1 cellular context compared by ENCODE assay signal in the genomic region with DNA sequence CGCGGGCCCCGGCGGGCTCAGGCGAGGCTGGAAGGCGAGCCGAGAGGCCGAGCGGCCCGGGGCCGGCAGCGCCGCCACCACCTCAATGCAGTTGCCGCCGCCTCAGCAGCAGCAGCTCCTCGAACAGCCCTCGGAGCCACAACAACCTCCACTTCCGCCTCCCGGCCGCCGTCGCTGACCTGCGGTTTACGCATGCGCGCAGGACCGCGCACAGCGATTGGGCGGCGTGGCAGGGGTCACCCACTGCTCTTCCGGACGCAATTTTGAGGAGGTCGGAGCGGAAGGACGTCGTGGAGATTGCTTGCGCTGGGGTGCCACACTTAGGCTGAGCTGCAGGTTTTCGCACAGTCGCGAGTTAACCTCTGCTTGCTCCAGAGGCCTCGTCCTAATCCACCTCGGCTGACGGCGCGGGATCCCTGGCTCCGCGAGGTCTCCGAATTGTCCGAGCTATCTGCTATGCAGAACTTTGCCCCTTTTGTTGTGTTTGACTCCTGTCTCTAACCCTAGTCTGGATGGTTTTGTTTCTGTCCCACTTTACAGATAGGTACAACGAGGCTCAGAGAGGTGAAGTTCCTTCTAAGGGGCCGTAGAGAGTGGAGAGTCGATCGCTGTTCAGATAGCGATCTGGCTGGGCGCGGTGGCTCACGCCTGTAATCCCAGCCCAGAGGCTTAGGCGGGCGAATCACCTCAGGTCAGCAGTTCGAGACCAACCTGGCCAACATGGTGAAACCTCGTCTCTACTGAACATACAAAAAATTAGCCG.
A peak's percentile ranks its signal among the peaks of the same experiment; 100 is the strongest.
TF ChIP-seq lines count a peak whose summit lies in the region.

A gene (plus strand): TSS at position 243 of the 763 bp plus-strand sequence. CDS start 6,657 bp downstream, outside the sequence.
A gene with protein sequence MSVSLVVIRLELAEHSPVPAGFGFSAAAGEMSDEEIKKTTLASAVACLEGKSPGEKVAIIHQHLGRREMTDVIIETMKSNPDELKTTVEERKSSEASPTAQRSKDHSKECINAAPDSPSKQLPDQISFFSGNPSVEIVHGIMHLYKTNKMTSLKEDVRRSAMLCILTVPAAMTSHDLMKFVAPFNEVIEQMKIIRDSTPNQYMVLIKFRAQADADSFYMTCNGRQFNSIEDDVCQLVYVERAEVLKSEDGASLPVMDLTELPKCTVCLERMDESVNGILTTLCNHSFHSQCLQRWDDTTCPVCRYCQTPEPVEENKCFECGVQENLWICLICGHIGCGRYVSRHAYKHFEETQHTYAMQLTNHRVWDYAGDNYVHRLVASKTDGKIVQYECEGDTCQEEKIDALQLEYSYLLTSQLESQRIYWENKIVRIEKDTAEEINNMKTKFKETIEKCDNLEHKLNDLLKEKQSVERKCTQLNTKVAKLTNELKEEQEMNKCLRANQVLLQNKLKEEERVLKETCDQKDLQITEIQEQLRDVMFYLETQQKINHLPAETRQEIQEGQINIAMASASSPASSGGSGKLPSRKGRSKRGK (minus strand): TSS at position 146 of the 763 bp plus-strand sequence. CDS start 164 bp downstream, outside the sequence.

TF ChIP-seq in HepG2, 621 proteins besides CTCF, POLR2A, EP300 and RAD21 (continued from another document and continues in another):
- TF ChIP-seq, protein P1, sequence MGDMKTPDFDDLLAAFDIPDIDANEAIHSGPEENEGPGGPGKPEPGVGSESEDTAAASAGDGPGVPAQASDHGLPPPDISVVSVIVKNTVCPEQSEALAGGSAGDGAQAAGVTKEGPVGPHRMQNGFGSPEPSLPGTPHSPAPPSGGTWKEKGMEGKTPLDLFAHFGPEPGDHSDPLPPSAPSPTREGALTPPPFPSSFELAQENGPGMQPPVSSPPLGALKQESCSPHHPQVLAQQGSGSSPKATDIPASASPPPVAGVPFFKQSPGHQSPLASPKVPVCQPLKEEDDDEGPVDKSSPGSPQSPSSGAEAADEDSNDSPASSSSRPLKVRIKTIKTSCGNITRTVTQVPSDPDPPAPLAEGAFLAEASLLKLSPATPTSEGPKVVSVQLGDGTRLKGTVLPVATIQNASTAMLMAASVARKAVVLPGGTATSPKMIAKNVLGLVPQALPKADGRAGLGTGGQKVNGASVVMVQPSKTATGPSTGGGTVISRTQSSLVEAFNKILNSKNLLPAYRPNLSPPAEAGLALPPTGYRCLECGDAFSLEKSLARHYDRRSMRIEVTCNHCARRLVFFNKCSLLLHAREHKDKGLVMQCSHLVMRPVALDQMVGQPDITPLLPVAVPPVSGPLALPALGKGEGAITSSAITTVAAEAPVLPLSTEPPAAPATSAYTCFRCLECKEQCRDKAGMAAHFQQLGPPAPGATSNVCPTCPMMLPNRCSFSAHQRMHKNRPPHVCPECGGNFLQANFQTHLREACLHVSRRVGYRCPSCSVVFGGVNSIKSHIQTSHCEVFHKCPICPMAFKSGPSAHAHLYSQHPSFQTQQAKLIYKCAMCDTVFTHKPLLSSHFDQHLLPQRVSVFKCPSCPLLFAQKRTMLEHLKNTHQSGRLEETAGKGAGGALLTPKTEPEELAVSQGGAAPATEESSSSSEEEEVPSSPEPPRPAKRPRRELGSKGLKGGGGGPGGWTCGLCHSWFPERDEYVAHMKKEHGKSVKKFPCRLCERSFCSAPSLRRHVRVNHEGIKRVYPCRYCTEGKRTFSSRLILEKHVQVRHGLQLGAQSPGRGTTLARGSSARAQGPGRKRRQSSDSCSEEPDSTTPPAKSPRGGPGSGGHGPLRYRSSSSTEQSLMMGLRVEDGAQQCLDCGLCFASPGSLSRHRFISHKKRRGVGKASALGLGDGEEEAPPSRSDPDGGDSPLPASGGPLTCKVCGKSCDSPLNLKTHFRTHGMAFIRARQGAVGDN (CRISPR knock-in tag; IDR thresholded peaks at IDR 0.05), result peak; percentile 91
- no peak for TF ChIP-seq IKZF1 (IDR thresholded peaks at IDR 0.05)
- TF ChIP-seq, protein P2, sequence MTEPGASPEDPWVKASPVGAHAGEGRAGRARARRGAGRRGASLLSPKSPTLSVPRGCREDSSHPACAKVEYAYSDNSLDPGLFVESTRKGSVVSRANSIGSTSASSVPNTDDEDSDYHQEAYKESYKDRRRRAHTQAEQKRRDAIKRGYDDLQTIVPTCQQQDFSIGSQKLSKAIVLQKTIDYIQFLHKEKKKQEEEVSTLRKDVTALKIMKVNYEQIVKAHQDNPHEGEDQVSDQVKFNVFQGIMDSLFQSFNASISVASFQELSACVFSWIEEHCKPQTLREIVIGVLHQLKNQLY (CRISPR knock-in tag; IDR thresholded peaks at IDR 0.05), result no peak
- TF ChIP-seq ZNF720 (CRISPR knock-in tag; IDR thresholded peaks at IDR 0.05), result no peak
- TF ChIP-seq, protein P3, sequence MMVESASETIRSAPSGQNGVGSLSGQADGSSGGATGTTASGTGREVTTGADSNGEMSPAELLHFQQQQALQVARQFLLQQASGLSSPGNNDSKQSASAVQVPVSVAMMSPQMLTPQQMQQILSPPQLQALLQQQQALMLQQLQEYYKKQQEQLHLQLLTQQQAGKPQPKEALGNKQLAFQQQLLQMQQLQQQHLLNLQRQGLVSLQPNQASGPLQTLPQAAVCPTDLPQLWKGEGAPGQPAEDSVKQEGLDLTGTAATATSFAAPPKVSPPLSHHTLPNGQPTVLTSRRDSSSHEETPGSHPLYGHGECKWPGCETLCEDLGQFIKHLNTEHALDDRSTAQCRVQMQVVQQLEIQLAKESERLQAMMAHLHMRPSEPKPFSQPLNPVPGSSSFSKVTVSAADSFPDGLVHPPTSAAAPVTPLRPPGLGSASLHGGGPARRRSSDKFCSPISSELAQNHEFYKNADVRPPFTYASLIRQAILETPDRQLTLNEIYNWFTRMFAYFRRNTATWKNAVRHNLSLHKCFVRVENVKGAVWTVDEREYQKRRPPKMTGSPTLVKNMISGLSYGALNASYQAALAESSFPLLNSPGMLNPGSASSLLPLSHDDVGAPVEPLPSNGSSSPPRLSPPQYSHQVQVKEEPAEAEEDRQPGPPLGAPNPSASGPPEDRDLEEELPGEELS (CRISPR knock-in tag; IDR thresholded peaks at IDR 0.05), result peak; percentile 27; the same call in 1 of the 2 replicates
- TF ChIP-seq PHF8 (CRISPR knock-in tag; IDR thresholded peaks at IDR 0.05), result peak; percentile 90
- 0 out of 2 replicates have a peak, but pooled peaks have one; percentile 22 for TF ChIP-seq BCL6 (CRISPR knock-in tag; IDR thresholded peaks at IDR 0.05)
- TF ChIP-seq, protein P4, sequence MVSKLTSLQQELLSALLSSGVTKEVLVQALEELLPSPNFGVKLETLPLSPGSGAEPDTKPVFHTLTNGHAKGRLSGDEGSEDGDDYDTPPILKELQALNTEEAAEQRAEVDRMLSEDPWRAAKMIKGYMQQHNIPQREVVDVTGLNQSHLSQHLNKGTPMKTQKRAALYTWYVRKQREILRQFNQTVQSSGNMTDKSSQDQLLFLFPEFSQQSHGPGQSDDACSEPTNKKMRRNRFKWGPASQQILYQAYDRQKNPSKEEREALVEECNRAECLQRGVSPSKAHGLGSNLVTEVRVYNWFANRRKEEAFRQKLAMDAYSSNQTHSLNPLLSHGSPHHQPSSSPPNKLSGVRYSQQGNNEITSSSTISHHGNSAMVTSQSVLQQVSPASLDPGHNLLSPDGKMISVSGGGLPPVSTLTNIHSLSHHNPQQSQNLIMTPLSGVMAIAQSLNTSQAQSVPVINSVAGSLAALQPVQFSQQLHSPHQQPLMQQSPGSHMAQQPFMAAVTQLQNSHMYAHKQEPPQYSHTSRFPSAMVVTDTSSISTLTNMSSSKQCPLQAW (CRISPR knock-in tag; IDR thresholded peaks at IDR 0.05), result peak; percentile 77
- 0 out of 2 replicates have a peak, but pooled peaks have one; percentile 34 for TF ChIP-seq ARNT2 (CRISPR knock-in tag; IDR thresholded peaks at IDR 0.05; ENCODE audit: low read depth)
- TF ChIP-seq, protein P5, sequence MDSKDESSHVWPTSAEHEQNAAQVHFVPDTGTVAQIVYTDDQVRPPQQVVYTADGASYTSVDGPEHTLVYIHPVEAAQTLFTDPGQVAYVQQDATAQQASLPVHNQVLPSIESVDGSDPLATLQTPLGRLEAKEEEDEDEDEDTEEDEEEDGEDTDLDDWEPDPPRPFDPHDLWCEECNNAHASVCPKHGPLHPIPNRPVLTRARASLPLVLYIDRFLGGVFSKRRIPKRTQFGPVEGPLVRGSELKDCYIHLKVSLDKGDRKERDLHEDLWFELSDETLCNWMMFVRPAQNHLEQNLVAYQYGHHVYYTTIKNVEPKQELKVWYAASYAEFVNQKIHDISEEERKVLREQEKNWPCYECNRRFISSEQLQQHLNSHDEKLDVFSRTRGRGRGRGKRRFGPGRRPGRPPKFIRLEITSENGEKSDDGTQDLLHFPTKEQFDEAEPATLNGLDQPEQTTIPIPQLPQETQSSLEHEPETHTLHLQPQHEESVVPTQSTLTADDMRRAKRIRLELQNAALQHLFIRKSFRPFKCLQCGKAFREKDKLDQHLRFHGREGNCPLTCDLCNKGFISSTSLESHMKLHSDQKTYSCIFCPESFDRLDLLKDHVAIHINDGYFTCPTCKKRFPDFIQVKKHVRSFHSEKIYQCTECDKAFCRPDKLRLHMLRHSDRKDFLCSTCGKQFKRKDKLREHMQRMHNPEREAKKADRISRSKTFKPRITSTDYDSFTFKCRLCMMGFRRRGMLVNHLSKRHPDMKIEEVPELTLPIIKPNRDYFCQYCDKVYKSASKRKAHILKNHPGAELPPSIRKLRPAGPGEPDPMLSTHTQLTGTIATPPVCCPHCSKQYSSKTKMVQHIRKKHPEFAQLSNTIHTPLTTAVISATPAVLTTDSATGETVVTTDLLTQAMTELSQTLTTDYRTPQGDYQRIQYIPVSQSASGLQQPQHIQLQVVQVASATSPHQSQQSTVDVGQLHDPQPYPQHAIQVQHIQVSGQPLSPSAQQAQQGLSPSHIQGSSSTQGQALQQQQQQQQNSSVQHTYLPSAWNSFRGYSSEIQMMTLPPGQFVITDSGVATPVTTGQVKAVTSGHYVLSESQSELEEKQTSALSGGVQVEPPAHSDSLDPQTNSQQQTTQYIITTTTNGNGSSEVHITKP (CRISPR knock-in tag; IDR thresholded peaks at IDR 0.05; ENCODE audit: low read depth), result peak; percentile 59; the same call in 1 of the 2 replicates
- TF ChIP-seq, protein P6, sequence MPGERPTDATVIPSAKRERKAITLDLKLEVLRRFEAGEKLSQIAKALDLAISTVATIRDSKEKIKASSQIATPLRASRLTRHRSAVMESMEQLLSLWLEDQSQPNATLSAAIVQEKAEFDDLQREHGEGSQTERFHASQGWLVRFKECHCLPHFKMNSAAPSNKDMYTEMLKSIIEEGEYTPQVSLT (CRISPR knock-in tag; IDR thresholded peaks at IDR 0.05; ENCODE audit: borderline replicate concordance, low read depth), result no peak
- TF ChIP-seq HNRNPK (IDR thresholded peaks at IDR 0.05; ENCODE audit: low read depth, low read length, poor library complexity, severe bottlenecking), result no peak
- no peak for TF ChIP-seq XBP1 (CRISPR knock-in tag; IDR thresholded peaks at IDR 0.05)
- peak; percentile 64; the same call in 1 of the 2 replicates for TF ChIP-seq ISL2 (CRISPR knock-in tag; IDR thresholded peaks at IDR 0.05)
- TF ChIP-seq, protein P7, sequence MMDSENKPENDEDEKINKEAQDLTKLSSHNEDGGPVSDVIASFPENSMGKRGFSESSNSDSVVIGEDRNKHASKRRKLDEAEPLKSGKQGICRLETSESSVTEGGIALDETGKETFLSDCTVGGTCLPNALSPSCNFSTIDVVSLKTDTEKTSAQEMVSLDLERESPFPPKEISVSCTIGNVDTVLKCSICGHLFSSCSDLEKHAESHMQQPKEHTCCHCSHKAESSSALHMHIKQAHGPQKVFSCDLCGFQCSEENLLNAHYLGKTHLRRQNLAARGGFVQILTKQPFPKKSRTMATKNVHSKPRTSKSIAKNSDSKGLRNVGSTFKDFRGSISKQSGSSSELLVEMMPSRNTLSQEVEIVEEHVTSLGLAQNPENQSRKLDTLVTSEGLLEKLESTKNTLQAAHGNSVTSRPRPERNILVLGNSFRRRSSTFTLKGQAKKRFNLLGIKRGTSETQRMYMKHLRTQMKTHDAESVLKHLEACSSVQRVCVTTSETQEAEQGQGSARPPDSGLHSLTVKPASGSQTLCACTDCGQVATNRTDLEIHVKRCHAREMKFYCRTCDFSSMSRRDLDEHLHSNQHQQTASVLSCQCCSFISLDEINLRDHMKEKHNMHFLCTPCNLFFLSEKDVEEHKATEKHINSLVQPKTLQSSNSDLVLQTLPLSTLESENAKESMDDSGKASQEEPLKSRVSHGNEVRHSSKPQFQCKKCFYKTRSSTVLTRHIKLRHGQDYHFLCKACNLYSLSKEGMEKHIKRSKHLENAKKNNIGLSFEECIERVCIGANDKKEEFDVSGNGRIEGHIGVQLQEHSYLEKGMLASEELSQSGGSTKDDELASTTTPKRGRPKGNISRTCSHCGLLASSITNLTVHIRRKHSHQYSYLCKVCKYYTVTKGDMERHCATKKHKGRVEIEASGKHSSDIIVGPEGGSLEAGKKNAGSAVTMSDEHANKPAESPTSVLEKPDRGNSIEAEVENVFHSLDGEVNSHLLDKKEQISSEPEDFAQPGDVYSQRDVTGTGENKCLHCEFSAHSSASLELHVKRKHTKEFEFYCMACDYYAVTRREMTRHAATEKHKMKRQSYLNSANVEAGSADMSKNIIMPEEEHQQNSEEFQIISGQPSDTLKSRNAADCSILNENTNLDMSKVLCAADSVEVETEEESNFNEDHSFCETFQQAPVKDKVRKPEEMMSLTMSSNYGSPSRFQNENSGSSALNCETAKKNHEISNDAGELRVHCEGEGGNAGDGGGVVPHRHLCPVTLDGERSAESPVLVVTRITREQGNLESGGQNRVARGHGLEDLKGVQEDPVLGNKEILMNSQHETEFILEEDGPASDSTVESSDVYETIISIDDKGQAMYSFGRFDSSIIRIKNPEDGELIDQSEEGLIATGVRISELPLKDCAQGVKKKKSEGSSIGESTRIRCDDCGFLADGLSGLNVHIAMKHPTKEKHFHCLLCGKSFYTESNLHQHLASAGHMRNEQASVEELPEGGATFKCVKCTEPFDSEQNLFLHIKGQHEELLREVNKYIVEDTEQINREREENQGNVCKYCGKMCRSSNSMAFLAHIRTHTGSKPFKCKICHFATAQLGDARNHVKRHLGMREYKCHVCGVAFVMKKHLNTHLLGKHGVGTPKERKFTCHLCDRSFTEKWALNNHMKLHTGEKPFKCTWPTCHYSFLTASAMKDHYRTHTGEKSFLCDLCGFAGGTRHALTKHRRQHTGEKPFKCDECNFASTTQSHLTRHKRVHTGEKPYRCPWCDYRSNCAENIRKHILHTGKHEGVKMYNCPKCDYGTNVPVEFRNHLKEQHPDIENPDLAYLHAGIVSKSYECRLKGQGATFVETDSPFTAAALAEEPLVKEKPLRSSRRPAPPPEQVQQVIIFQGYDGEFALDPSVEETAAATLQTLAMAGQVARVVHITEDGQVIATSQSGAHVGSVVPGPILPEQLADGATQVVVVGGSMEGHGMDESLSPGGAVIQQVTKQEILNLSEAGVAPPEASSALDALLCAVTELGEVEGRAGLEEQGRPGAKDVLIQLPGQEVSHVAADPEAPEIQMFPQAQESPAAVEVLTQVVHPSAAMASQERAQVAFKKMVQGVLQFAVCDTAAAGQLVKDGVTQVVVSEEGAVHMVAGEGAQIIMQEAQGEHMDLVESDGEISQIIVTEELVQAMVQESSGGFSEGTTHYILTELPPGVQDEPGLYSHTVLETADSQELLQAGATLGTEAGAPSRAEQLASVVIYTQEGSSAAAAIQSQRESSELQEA (CRISPR knock-in tag; IDR thresholded peaks at IDR 0.05; ENCODE audit: not compliant biosample characterization), result peak; percentile 60
- TF ChIP-seq ATF1 (CRISPR knock-in tag; IDR thresholded peaks at IDR 0.05), result peak; percentile 58; the same call in 1 of the 2 replicates
- no peak for TF ChIP-seq WIZ (CRISPR knock-in tag; IDR thresholded peaks at IDR 0.05)
- no peak for TF ChIP-seq ZNF564 (CRISPR knock-in tag; IDR thresholded peaks at IDR 0.05)
- no peak for TF ChIP-seq ZNF672 (CRISPR knock-in tag; IDR thresholded peaks at IDR 0.05)
- no peak for TF ChIP-seq ZNF674 (CRISPR knock-in tag; IDR thresholded peaks at IDR 0.05; ENCODE audit: low read depth)
- TF ChIP-seq ZNF256 (CRISPR knock-in tag; conservative IDR thresholded peaks at IDR 0.05), result no peak
- TF ChIP-seq ZSCAN20 (CRISPR knock-in tag; IDR thresholded peaks at IDR 0.05; ENCODE audit: borderline replicate concordance), result no peak
- TF ChIP-seq AHR (CRISPR knock-in tag; IDR thresholded peaks at IDR 0.05), result peak; percentile 63; the same call in 1 of the 2 replicates
- TF ChIP-seq ZFP90 (CRISPR knock-in tag; IDR thresholded peaks at IDR 0.05; ENCODE audit: borderline replicate concordance), result peak; percentile 57; the same call in 1 of the 2 replicates
- peak; percentile 91 for TF ChIP-seq ASH2L (IDR thresholded peaks at IDR 0.05; ENCODE audit: insufficient read length, low read depth, low read length)
